22 cellular contexts compared by ENCODE assay signal in genomic region chr22:22750335-22751042, GRCh38.
"Had no signal": no experiment of that assay in that cellular context is flagged by ENCODE, and none has a peak within 500 bp of the region (broad histone marks: within the 10 kb centered on the region; RNA-seq: fewer than 3 reads in every experiment).

No MANE protein-coding gene starts in this region.

- H3K27ac Mint-ChIP-seq: activated CD4-positive, alpha-beta memory T cell treated with anti-CD3 and anti-CD28 coated beads for 36 hours; activated naive CD4-positive, alpha-beta T cell treated with anti-CD3 and anti-CD28 coated beads for 36 hours; activated T-helper 2 cell treated with anti-CD3 and anti-CD28 coated beads, Interferon-gamma antibody, Interleukin-2, Interleukin-4, amounts not matched to agents 10 μg/mL and 5 μg/mL and 100 μg/mL, durations not matched to agents 14 hours and 24 hours and 36 hours; type B pancreatic cell; WTC11 had no signal

- ATAC-seq: body of pancreas, heart right ventricle, left lung, WTC11 had no signal

- H3K4me3 Mint-ChIP-seq: activated CD4-positive, alpha-beta memory T cell treated with anti-CD3 and anti-CD28 coated beads for 36 hours; activated naive CD4-positive, alpha-beta T cell treated with anti-CD3 and anti-CD28 coated beads for 36 hours; type B pancreatic cell; WTC11 had no signal

- H3K4me1 ChIP-seq: sigmoid colon had no signal

- H3K9me3 Mint-ChIP-seq: activated CD4-positive, alpha-beta memory T cell treated with anti-CD3 and anti-CD28 coated beads for 36 hours; activated naive CD4-positive, alpha-beta T cell treated with anti-CD3 and anti-CD28 coated beads for 36 hours; activated T-helper 2 cell treated with anti-CD3 and anti-CD28 coated beads, Interferon-gamma antibody, Interleukin-2, Interleukin-4, amounts not matched to agents 10 μg/mL and 5 μg/mL and 100 μg/mL, durations not matched to agents 14 hours and 24 hours and 36 hours; type B pancreatic cell; WTC11 had no signal

- H3K9me3 ChIP-seq: body of pancreas, heart right ventricle, left lung, sigmoid colon, thoracic aorta had no signal

- H3K27me3 ChIP-seq: body of pancreas, cardiac muscle cell, left lung, sigmoid colon had no signal

- DNase-seq: activated CD4-positive, alpha-beta memory T cell treated with anti-CD3 and anti-CD28 coated beads for 36 hours; activated CD4-positive, alpha-beta T cell treated with anti-CD3 and anti-CD28 coated beads for 4 hours; activated naive CD4-positive, alpha-beta T cell treated with anti-CD3 and anti-CD28 coated beads for 36 hours; activated T-cell treated with anti-CD3 and anti-CD28 coated beads, Interleukin-2, amount 50 U/mL, for 1 hour; anterior cingulate cortex; body of pancreas; erythroblast; foreskin fibroblast; heart right ventricle; left lung; nucleus accumbens; sigmoid colon; stimulated activated CD4-positive, alpha-beta T cell treated with anti-CD3 and anti-CD28 coated beads, Interleukin-2, amount 100 ng/mL, for 48 hours; stimulated activated CD8-positive, alpha-beta memory T cell treated with anti-CD3 and anti-CD28 coated beads, Interleukin-4, amount 100 ng/mL, for 48 hours; stimulated activated naive CD4-positive, alpha-beta T cell treated with Interleukin-2 at 50 U/mL for 16 hours; T-helper 9 cell had no signal

- H3K27me3 Mint-ChIP-seq: activated CD4-positive, alpha-beta memory T cell treated with anti-CD3 and anti-CD28 coated beads for 36 hours had no signal

- H3K36me3 ChIP-seq: cardiac muscle cell, heart right ventricle, left lung, sigmoid colon, thoracic aorta had no signal

- H3K4me3 ChIP-seq: body of pancreas, cardiac muscle cell, heart right ventricle, left lung, lung, sigmoid colon, thoracic aorta had no signal

- H3K36me3 Mint-ChIP-seq: activated CD4-positive, alpha-beta memory T cell treated with anti-CD3 and anti-CD28 coated beads for 36 hours; type B pancreatic cell; WTC11 had no signal

- H3K27ac ChIP-seq: body of pancreas, cardiac muscle cell, heart right ventricle, left lung, sigmoid colon, thoracic aorta had no signal
